Comparison of ENCODE assay signal across 3 cellular contexts in the genomic region with DNA sequence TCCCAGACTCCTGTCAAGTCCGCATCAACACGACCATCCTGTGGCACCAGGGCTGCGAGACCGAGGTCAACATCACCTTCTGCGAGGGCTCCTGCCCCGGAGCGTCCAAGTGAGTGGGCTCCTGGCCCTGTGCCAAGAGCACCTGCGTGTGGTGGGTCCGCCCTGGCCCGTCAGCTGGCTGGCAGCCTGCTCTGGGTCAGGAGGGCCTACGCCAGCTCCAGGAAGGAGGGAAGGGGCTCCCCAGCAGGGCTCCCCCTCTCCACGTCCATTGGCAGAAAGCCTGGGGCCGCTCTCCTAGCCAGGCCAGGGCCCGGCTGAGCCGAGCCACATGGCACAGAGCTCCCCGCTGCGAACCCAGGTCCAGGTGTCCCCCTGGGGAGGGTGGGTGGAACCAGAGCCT.
TF ChIP-seq lines count a peak whose summit lies in the region.

No MANE protein-coding gene starts in this region.

TF ChIP-seq in HCT116, 20 proteins besides CTCF, POLR2A, EP300 and RAD21:
- no peak for TF ChIP-seq YY1 (IDR thresholded peaks at IDR 0.05; ENCODE audit: extremely low read depth, insufficient replicate concordance, low read depth, low read length)
- no peak for TF ChIP-seq EGR1 (IDR thresholded peaks at IDR 0.05; ENCODE audit: low read depth)
- no peak for TF ChIP-seq CBX3 (IDR thresholded peaks at IDR 0.05; ENCODE audit: low read depth)
- no peak for TF ChIP-seq POLR2AphosphoS5 (IDR thresholded peaks at IDR 0.05; ENCODE audit: low read depth, low read length)
- no peak for TF ChIP-seq ZNF274 (IDR thresholded peaks at IDR 0.05; ENCODE audit: low read depth, low read length)
- TF ChIP-seq EZH2phosphoT487 (IDR thresholded peaks at IDR 0.05; ENCODE audit: borderline replicate concordance): no peak

TF ChIP-seq in Ishikawa, 13 proteins besides CTCF, POLR2A, EP300 and RAD21:
- peak; percentile 42 for TF ChIP-seq NFIC (IDR thresholded peaks at IDR 0.05)
- TF ChIP-seq, protein P1, sequence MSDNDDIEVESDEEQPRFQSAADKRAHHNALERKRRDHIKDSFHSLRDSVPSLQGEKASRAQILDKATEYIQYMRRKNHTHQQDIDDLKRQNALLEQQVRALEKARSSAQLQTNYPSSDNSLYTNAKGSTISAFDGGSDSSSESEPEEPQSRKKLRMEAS (IDR thresholded peaks at IDR 0.05): no peak

TF ChIP-seq in H1, 55 proteins besides CTCF, POLR2A, EP300 and RAD21:
- TF ChIP-seq, protein P2, sequence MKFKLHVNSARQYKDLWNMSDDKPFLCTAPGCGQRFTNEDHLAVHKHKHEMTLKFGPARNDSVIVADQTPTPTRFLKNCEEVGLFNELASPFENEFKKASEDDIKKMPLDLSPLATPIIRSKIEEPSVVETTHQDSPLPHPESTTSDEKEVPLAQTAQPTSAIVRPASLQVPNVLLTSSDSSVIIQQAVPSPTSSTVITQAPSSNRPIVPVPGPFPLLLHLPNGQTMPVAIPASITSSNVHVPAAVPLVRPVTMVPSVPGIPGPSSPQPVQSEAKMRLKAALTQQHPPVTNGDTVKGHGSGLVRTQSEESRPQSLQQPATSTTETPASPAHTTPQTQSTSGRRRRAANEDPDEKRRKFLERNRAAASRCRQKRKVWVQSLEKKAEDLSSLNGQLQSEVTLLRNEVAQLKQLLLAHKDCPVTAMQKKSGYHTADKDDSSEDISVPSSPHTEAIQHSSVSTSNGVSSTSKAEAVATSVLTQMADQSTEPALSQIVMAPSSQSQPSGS (IDR thresholded peaks at IDR 0.05; ENCODE audit: low read length): no peak
- TF ChIP-seq SP1 (IDR thresholded peaks at IDR 0.05; ENCODE audit: low read depth, low read length): no peak
- no peak for TF ChIP-seq EGR1 (IDR thresholded peaks at IDR 0.05; ENCODE audit: borderline replicate concordance, low read depth, low read length)
- TF ChIP-seq POU5F1 (IDR thresholded peaks at IDR 0.05; ENCODE audit: low read depth, low read length): no peak
- no peak for TF ChIP-seq FOSL1 (IDR thresholded peaks at IDR 0.05; ENCODE audit: insufficient read depth, low read depth, low read length)
- TF ChIP-seq JUN (IDR thresholded peaks at IDR 0.05; ENCODE audit: low read depth, low read length): no peak
- no peak for TF ChIP-seq SRF (IDR thresholded peaks at IDR 0.05; ENCODE audit: low read depth, low read length)
- TF ChIP-seq RFX5 (IDR thresholded peaks at IDR 0.05; ENCODE audit: borderline replicate concordance, low read depth, low read length): no peak
- TF ChIP-seq BACH1 (IDR thresholded peaks at IDR 0.05; ENCODE audit: low read length): no peak
